Comparison of ENCODE assay signal across 1 cellular context in genomic region chr16:80028581-80029380, GRCh38.
A peak's percentile ranks its signal among the peaks of the same experiment; 100 is the strongest.
TF ChIP-seq lines count a peak whose summit lies in the region.

No MANE protein-coding gene starts in this region.

TF ChIP-seq in K562, 482 proteins besides CTCF, POLR2A, EP300 and RAD21 (continued from another document):
- TF ChIP-seq, protein P1, sequence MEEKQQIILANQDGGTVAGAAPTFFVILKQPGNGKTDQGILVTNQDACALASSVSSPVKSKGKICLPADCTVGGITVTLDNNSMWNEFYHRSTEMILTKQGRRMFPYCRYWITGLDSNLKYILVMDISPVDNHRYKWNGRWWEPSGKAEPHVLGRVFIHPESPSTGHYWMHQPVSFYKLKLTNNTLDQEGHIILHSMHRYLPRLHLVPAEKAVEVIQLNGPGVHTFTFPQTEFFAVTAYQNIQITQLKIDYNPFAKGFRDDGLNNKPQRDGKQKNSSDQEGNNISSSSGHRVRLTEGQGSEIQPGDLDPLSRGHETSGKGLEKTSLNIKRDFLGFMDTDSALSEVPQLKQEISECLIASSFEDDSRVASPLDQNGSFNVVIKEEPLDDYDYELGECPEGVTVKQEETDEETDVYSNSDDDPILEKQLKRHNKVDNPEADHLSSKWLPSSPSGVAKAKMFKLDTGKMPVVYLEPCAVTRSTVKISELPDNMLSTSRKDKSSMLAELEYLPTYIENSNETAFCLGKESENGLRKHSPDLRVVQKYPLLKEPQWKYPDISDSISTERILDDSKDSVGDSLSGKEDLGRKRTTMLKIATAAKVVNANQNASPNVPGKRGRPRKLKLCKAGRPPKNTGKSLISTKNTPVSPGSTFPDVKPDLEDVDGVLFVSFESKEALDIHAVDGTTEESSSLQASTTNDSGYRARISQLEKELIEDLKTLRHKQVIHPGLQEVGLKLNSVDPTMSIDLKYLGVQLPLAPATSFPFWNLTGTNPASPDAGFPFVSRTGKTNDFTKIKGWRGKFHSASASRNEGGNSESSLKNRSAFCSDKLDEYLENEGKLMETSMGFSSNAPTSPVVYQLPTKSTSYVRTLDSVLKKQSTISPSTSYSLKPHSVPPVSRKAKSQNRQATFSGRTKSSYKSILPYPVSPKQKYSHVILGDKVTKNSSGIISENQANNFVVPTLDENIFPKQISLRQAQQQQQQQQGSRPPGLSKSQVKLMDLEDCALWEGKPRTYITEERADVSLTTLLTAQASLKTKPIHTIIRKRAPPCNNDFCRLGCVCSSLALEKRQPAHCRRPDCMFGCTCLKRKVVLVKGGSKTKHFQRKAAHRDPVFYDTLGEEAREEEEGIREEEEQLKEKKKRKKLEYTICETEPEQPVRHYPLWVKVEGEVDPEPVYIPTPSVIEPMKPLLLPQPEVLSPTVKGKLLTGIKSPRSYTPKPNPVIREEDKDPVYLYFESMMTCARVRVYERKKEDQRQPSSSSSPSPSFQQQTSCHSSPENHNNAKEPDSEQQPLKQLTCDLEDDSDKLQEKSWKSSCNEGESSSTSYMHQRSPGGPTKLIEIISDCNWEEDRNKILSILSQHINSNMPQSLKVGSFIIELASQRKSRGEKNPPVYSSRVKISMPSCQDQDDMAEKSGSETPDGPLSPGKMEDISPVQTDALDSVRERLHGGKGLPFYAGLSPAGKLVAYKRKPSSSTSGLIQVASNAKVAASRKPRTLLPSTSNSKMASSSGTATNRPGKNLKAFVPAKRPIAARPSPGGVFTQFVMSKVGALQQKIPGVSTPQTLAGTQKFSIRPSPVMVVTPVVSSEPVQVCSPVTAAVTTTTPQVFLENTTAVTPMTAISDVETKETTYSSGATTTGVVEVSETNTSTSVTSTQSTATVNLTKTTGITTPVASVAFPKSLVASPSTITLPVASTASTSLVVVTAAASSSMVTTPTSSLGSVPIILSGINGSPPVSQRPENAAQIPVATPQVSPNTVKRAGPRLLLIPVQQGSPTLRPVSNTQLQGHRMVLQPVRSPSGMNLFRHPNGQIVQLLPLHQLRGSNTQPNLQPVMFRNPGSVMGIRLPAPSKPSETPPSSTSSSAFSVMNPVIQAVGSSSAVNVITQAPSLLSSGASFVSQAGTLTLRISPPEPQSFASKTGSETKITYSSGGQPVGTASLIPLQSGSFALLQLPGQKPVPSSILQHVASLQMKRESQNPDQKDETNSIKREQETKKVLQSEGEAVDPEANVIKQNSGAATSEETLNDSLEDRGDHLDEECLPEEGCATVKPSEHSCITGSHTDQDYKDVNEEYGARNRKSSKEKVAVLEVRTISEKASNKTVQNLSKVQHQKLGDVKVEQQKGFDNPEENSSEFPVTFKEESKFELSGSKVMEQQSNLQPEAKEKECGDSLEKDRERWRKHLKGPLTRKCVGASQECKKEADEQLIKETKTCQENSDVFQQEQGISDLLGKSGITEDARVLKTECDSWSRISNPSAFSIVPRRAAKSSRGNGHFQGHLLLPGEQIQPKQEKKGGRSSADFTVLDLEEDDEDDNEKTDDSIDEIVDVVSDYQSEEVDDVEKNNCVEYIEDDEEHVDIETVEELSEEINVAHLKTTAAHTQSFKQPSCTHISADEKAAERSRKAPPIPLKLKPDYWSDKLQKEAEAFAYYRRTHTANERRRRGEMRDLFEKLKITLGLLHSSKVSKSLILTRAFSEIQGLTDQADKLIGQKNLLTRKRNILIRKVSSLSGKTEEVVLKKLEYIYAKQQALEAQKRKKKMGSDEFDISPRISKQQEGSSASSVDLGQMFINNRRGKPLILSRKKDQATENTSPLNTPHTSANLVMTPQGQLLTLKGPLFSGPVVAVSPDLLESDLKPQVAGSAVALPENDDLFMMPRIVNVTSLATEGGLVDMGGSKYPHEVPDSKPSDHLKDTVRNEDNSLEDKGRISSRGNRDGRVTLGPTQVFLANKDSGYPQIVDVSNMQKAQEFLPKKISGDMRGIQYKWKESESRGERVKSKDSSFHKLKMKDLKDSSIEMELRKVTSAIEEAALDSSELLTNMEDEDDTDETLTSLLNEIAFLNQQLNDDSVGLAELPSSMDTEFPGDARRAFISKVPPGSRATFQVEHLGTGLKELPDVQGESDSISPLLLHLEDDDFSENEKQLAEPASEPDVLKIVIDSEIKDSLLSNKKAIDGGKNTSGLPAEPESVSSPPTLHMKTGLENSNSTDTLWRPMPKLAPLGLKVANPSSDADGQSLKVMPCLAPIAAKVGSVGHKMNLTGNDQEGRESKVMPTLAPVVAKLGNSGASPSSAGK (IDR thresholded peaks at IDR 0.05), result 0 out of 2 replicates have a peak, but pooled peaks have one; percentile 26
- no peak for TF ChIP-seq ZNF586 (CRISPR knock-in tag; conservative IDR thresholded peaks at IDR 0.05)
